11 cellular contexts compared by ENCODE assay signal in genomic region chr1:31102501-31102950, GRCh38. TPM values are rescaled to one million over a fixed set of nuclear protein-coding genes. Genes with fewer than 3 reads are reported as not detected.
DNase-seq lines count a peak whose midpoint lies in the region; TF ChIP-seq lines count a peak whose summit lies in the region.
"Had no signal": no experiment of that assay in that cellular context is flagged by ENCODE, and none has a peak within 500 bp of the region (broad histone marks: within the 10 kb centered on the region; RNA-seq: fewer than 3 reads in every experiment).

No MANE protein-coding gene starts in this region.

- H2BK120ac ChIP-seq in mesenchymal stem cell (ENCODE audit: low read depth, low read length), result no peak overlapping the region

- no peak overlapping the region for H3K4me3 Mint-ChIP-seq in dendritic cell treated with granulocyte-macrophage colony-stimulating factor and Interleukin-4, amounts not matched to agents 40 ng/mL and 50 ng/mL, for 4 days
- H3K4me3 Mint-ChIP-seq in activated naive CD4-positive, alpha-beta T cell treated with anti-CD3 and anti-CD28 coated beads, Interleukin-2, amount 10 ng/mL, durations not matched to agents 7 days and 5 days, result no peak overlapping the region
- H3K4me3 Mint-ChIP-seq: nephron progenitor cell had no signal

- peak overlapping the region in 1 of 2 experiments; percentile 10 for H3K4ac ChIP-seq in mesenchymal stem cell (ENCODE audit: low read depth in 1 of 2, low read length in 2 of 2)

- TF ChIP-seq CTCF in AG09319 (IDR thresholded peaks at IDR 0.05; ENCODE audit: low read depth, low read length) (no peak), uterus (IDR thresholded peaks at IDR 0.05) (no peak)

- H3K9me3 ChIP-seq in mesenchymal stem cell (ENCODE audit: control insufficient read depth, low read length) (no peaks in the 10 kb centered on the region), uterus (no peaks in the 10 kb centered on the region)
- H3K9me3 ChIP-seq: SJSA1 had no signal

- H4K91ac ChIP-seq in mesenchymal stem cell (ENCODE audit: low read length), result peak overlapping the region; percentile 74

- no peak overlapping the region for H3K23ac ChIP-seq in mesenchymal stem cell (ENCODE audit: low read length in 2 of 2)

- CTCF ChIA-PET in activated naive CD4-positive, alpha-beta T cell treated with anti-CD3 and anti-CD28 coated beads, Interleukin-2, amount 10 ng/mL, durations not matched to agents 7 days and 5 days (lab: Charles Lee), result no interaction called here

- H3K14ac ChIP-seq in mesenchymal stem cell (ENCODE audit: low read length in 2 of 2), result peak overlapping the region in 1 of 2 experiments; percentile 19

- no peaks in the 10 kb centered on the region for H3K79me1 ChIP-seq in mesenchymal stem cell (replicated peaks; ENCODE audit: low read length, poor library complexity, severe bottlenecking)

- peak overlapping the region; percentile 71 for H4K8ac ChIP-seq in mesenchymal stem cell (ENCODE audit: low read length)

- H3K36me3 ChIP-seq in mesenchymal stem cell (ENCODE audit: control insufficient read depth in 1 of 2, insufficient read depth in 2 of 2, low read depth in 1 of 2, low read length in 2 of 2) (no peaks in the 10 kb centered on the region), uterus (no peaks in the 10 kb centered on the region)
- H3K36me3 ChIP-seq: SJSA1 had no signal

- DNase-seq in AG09319 (ENCODE audit: extremely low read depth, low read depth) (peak; percentile 28), LHCN-M2 (ENCODE audit: low read depth) (peak; percentile 92), mesenchymal stem cell (peak; percentile 97), uterus (no peak), inferior parietal cortex (ENCODE audit: extremely low spot score) (no peak), NCI-H1436 treated with DMSO at 0.1 percent for 48 hours (lab: John Stamatoyannopoulos, UW) (no peak)
- DNase-seq in activated naive CD4-positive, alpha-beta T cell treated with anti-CD3 and anti-CD28 coated beads, Interleukin-2, amount 10 ng/mL, durations not matched to agents 7 days and 5 days, result no peak
- DNase-seq: activated CD8-positive, alpha-beta memory T cell treated with anti-CD3 and anti-CD28 coated beads, Interleukin-2, amount 50 U/mL, for 48 hours; nephron progenitor cell had no signal

- peak overlapping the region; percentile 29 for H3K27ac Mint-ChIP-seq in dendritic cell treated with granulocyte-macrophage colony-stimulating factor and Interleukin-4, amounts not matched to agents 40 ng/mL and 50 ng/mL, for 4 days
- H3K27ac Mint-ChIP-seq in activated naive CD4-positive, alpha-beta T cell treated with anti-CD3 and anti-CD28 coated beads, Interleukin-2, amount 10 ng/mL, durations not matched to agents 7 days and 5 days, result no peak overlapping the region
- H3K27ac Mint-ChIP-seq: nephron progenitor cell had no signal

- H2BK5ac ChIP-seq in mesenchymal stem cell (ENCODE audit: low read depth, low read length, poor library complexity, severe bottlenecking), result no peak overlapping the region

- H3K4me2 ChIP-seq in mesenchymal stem cell (ENCODE audit: low read length, poor library complexity, severe bottlenecking), result no peak overlapping the region

- H3K27me3 ChIP-seq in mesenchymal stem cell (ENCODE audit: control insufficient read depth in 1 of 2, insufficient read depth in 1 of 2, low read length in 2 of 2) (no peaks in the 10 kb centered on the region), uterus (no peaks in the 10 kb centered on the region)
- H3K27me3 ChIP-seq: SJSA1 had no signal

- intact Hi-C loops in dendritic cell treated with granulocyte-macrophage colony-stimulating factor and Interleukin-4, amounts not matched to agents 40 ng/mL and 50 ng/mL, for 4 days (cut with micrococcal nuclease), result no loop called here
- intact Hi-C loops in uterus (cut with DNase I; ENCODE audit: low total_unique reads), result no loop called here

- no peaks in the 10 kb centered on the region for H3K36me3 Mint-ChIP-seq in dendritic cell treated with granulocyte-macrophage colony-stimulating factor and Interleukin-4, amounts not matched to agents 40 ng/mL and 50 ng/mL, for 4 days (ENCODE audit: low read depth)
- H3K36me3 Mint-ChIP-seq in activated naive CD4-positive, alpha-beta T cell treated with anti-CD3 and anti-CD28 coated beads, Interleukin-2, amount 10 ng/mL, durations not matched to agents 7 days and 5 days, result no peaks in the 10 kb centered on the region

- H2BK12ac ChIP-seq in mesenchymal stem cell (ENCODE audit: low read length in 2 of 2), result peak overlapping the region; percentile 35 to 46

- H3K9me3 Mint-ChIP-seq in dendritic cell treated with granulocyte-macrophage colony-stimulating factor and Interleukin-4, amounts not matched to agents 40 ng/mL and 50 ng/mL, for 4 days, result no peaks in the 10 kb centered on the region
- H3K9me3 Mint-ChIP-seq in activated naive CD4-positive, alpha-beta T cell treated with anti-CD3 and anti-CD28 coated beads, Interleukin-2, amount 10 ng/mL, durations not matched to agents 7 days and 5 days, result no peaks in the 10 kb centered on the region
- H3K9me3 Mint-ChIP-seq: nephron progenitor cell had no signal

- TF ChIP-seq POLR2A in uterus (IDR thresholded peaks at IDR 0.05), result no peak

- H3K27ac ChIP-seq in mesenchymal stem cell (ENCODE audit: low read length, poor library complexity, severe bottlenecking) (peak overlapping the region; percentile 53), uterus (no peak overlapping the region)
- H3K27ac ChIP-seq: SJSA1 had no signal

- H3K27me3 Mint-ChIP-seq in dendritic cell treated with granulocyte-macrophage colony-stimulating factor and Interleukin-4, amounts not matched to agents 40 ng/mL and 50 ng/mL, for 4 days, result no peaks in the 10 kb centered on the region
- peaks cover 11% of the 10 kb centered on the region for H3K27me3 Mint-ChIP-seq in activated naive CD4-positive, alpha-beta T cell treated with anti-CD3 and anti-CD28 coated beads, Interleukin-2, amount 10 ng/mL, durations not matched to agents 7 days and 5 days

- H2AK5ac ChIP-seq in mesenchymal stem cell (ENCODE audit: low read length, severe bottlenecking), result no peak overlapping the region

- H2AFZ ChIP-seq in mesenchymal stem cell (ENCODE audit: low read depth, low read length), result peak overlapping the region; percentile 73

- WGBS in mesenchymal stem cell, result 61% methylated on average over 3 of the region's 5 CpGs

- peaks cover 40% of the 10 kb centered on the region for H3K4me1 Mint-ChIP-seq in dendritic cell treated with granulocyte-macrophage colony-stimulating factor and Interleukin-4, amounts not matched to agents 40 ng/mL and 50 ng/mL, for 4 days (ENCODE audit: low read depth)
- H3K4me1 Mint-ChIP-seq in activated naive CD4-positive, alpha-beta T cell treated with anti-CD3 and anti-CD28 coated beads, Interleukin-2, amount 10 ng/mL, durations not matched to agents 7 days and 5 days, result no peaks in the 10 kb centered on the region

- H3K4me1 ChIP-seq in mesenchymal stem cell (ENCODE audit: control insufficient read depth, insufficient read depth, low read depth, low read length), result peaks cover 20% of the 10 kb centered on the region
- H3K4me1 ChIP-seq in uterus, result no peaks in the 10 kb centered on the region

- H2BK15ac ChIP-seq in mesenchymal stem cell (ENCODE audit: low read depth, poor library complexity, severe bottlenecking), result no peak overlapping the region

- peak overlapping the region; percentile 17 to 70 for H3K18ac ChIP-seq in mesenchymal stem cell (ENCODE audit: low read depth in 1 of 2, low read length in 2 of 2)

- H3K9ac ChIP-seq in mesenchymal stem cell (ENCODE audit: low read length), result no peak overlapping the region

- H3K4me3 ChIP-seq in mesenchymal stem cell (ENCODE audit: insufficient read depth in 1 of 2, low read depth in 1 of 2, low read length in 2 of 2) (no peak overlapping the region), uterus (no peak overlapping the region)
- H3K4me3 ChIP-seq: SJSA1 had no signal

RNA-seq across cellular contexts. Expression of gene PUM1, which starts 37.0 kb away (rescaled TPM):
- total RNA-seq in LHCN-M2 (2014; rRNA removed) (40.8 and 50.3 TPM in 2 replicates), uterus (100 to 1,000 TPM in 2 of 4 donors, 10 to 100 TPM in 2; 42.9 to 152 (median 113) TPM)
- polyA plus RNA-seq in LHCN-M2 (2012), result 30.3 TPM
- 40.3 TPM for polyA plus RNA-seq in mesenchymal stem cell (2013, experiment 1 of 2)
- 38.7 TPM for polyA plus RNA-seq in mesenchymal stem cell (2013, experiment 2 of 2)

Comparison
In these comparisons a context has a peak if more than half of its experiments do, and no peak if none do; other contexts are left out.
1. DNase-seq: peak in AG09319 (single experiment), LHCN-M2 (single experiment) and mesenchymal stem cell (single experiment); none in activated naive CD4-positive, alpha-beta T cell treated with anti-CD3 and anti-CD28 coated beads, Interleukin-2, amount 10 ng/mL, durations not matched to agents 7 days and 5 days (single experiment), uterus (0 of 2), inferior parietal cortex (single experiment) and NCI-H1436 treated with DMSO at 0.1 percent for 48 hours (single experiment).